Comparison of ENCODE assay signal across 20 cellular contexts in genomic region chrX:74262472-74263209, GRCh38. TPM values are rescaled to one million over a fixed set of nuclear protein-coding genes. Genes with fewer than 3 reads are reported as not detected.
DNase-seq lines count a peak whose midpoint lies in the region; ATAC-seq and TF ChIP-seq lines count a peak whose summit lies in the region.
"Had no signal": no experiment of that assay in that cellular context is flagged by ENCODE, and none has a peak within 500 bp of the region (broad histone marks: within the 10 kb centered on the region; RNA-seq: fewer than 3 reads in every experiment).

No MANE protein-coding gene starts in this region.

- peaks cover 41% of the 10 kb centered on the region for H3K36me3 Mint-ChIP-seq in progenitor cell of endocrine pancreas (ENCODE audit: insufficient read depth)

- intact Hi-C loops in Panc1 (cut with micrococcal nuclease; ENCODE audit: unreplicated experiment) (no loop called here), right cardiac atrium (cut with DNase I) (no loop called here)

- H3K4me1 Mint-ChIP-seq in progenitor cell of endocrine pancreas (ENCODE audit: low read depth), result peaks cover 3% of the 10 kb centered on the region

- POLR2A ChIA-PET in HEK293 (lab: Yijun Ruan, JAX) (no interaction called here), Panc1 (lab: Charles Lee) (no interaction called here)

- H3K9me3 Mint-ChIP-seq in progenitor cell of endocrine pancreas (ENCODE audit: low read depth), result peaks cover 7% of the 10 kb centered on the region

- in situ Hi-C loops in Panc1 (cut with HindIII; ENCODE audit: low pct_unique_long_range_greater_than_20kb, low sequenced_read_pairs), result no loop called here

- H3K27me3 Mint-ChIP-seq in progenitor cell of endocrine pancreas, result no peaks in the 10 kb centered on the region

- H3K27me3 ChIP-seq in Panc1 (ENCODE audit: control insufficient read depth, insufficient read depth, low read length) (no peaks in the 10 kb centered on the region), iPS-18a (ENCODE audit: control insufficient read depth, insufficient read depth, low read length) (no peaks in the 10 kb centered on the region), right cardiac atrium (ENCODE audit: control insufficient read depth, insufficient read depth) (no peaks in the 10 kb centered on the region)

- H3K4me3 ChIP-seq in HEK293 (ENCODE audit: low read depth, low read length) (no peak overlapping the region), Panc1 (ENCODE audit: low read depth in 2 of 2, low read length in 2 of 2) (no peak overlapping the region), iPS-18a (ENCODE audit: low read length) (no peak overlapping the region), right cardiac atrium (ENCODE audit: low read length) (no peak overlapping the region)
- H3K4me3 ChIP-seq: GM23248 had no signal

- no peaks in the 10 kb centered on the region for H3K4me1 ChIP-seq in HEK293 (ENCODE audit: control insufficient read depth, insufficient read depth, low read length)
- peaks cover 11% of the 10 kb centered on the region for H3K4me1 ChIP-seq in Panc1 (ENCODE audit: control insufficient read depth, insufficient read depth, low read length)
- H3K4me1 ChIP-seq in iPS-18a (ENCODE audit: control insufficient read depth, low read depth, low read length), result peaks cover 37% of the 10 kb centered on the region
- no peaks in the 10 kb centered on the region for H3K4me1 ChIP-seq in right cardiac atrium (ENCODE audit: control insufficient read depth, insufficient read depth, low read length)

- no peak overlapping the region for H3K4me3 Mint-ChIP-seq in progenitor cell of endocrine pancreas (ENCODE audit: low read depth)

- H3K9me3 ChIP-seq in HEK293 (ENCODE audit: control insufficient read depth, insufficient read depth, low read depth, low read length) (no peaks in the 10 kb centered on the region), Panc1 (ENCODE audit: control insufficient read depth, insufficient read depth, low read depth, low read length) (no peaks in the 10 kb centered on the region), iPS-18a (ENCODE audit: control insufficient read depth, low read depth, low read length) (peaks cover 10% of the 10 kb centered on the region), right cardiac atrium (ENCODE audit: control insufficient read depth, low read length) (no peaks in the 10 kb centered on the region)
- H3K9me3 ChIP-seq: SK-N-SH had no signal

- BruUV-seq in Panc1 (replicated peaks; lab: Mats Ljungman, UMichigan), result no TSS peak

- H3K36me3 ChIP-seq in HEK293 (ENCODE audit: control insufficient read depth in 2 of 2, insufficient read depth in 1 of 2, low read length in 2 of 2) (peaks cover 14 to 33% of the 10 kb centered on the region in 2 experiments), Panc1 (ENCODE audit: control insufficient read depth, insufficient read depth, low read length) (peaks cover 14% of the 10 kb centered on the region; the same call in 1 of the 2 replicates), iPS-18a (ENCODE audit: control insufficient read depth, low read depth, low read length) (peaks cover 14% of the 10 kb centered on the region)

- no peak overlapping the region for H3K9ac ChIP-seq in iPS-18a (ENCODE audit: low read length)
- H3K9ac ChIP-seq: GM23248, SK-N-SH had no signal

- H3K27ac ChIP-seq in HEK293 (ENCODE audit: extremely low read depth, low read depth, low read length), result no peak overlapping the region
- 0 out of 2 replicates have a peak overlapping the region, but pooled peaks have one; percentile 23 for H3K27ac ChIP-seq in Panc1 (ENCODE audit: low read length)
- H3K27ac ChIP-seq in iPS-18a (ENCODE audit: low read length), result peak overlapping the region; percentile 52
- no peak overlapping the region for H3K27ac ChIP-seq in right cardiac atrium (ENCODE audit: low read length)
- H3K27ac ChIP-seq: GM23248, HL-60 had no signal

- no peak for DNase-seq in Panc1 (ENCODE audit: low read depth, low spot score)
- DNase-seq in progenitor cell of endocrine pancreas (ENCODE audit: low spot score, unreplicated experiment), result no peak
- no peak for DNase-seq in right cardiac atrium
- no peak for DNase-seq in GOT3 (lab: John Stamatoyannopoulos, UW)
- DNase-seq: ACHN; C1 segment of cervical spinal cord; GM23248; NCI-H1105; NCI-H2081 treated with DMSO at 0.1 percent for 48 hours; NCI-H446 treated with DMSO at 0.1 percent for 48 hours; NK-92 treated with Interleukin-12 subunit alpha and Interleukin-12 subunit beta, amount 100 ng/mL, for 24 hours; SHP77; SK-N-SH had no signal

- ATAC-seq in Panc1, result no peak
- no peak for ATAC-seq in right cardiac atrium
- no peak for ATAC-seq in HG03196 (IDR thresholded peaks at IDR 0.05; ENCODE audit: unreplicated experiment)

- CTCF ChIA-PET in HEK293 (lab: Yijun Ruan, JAX) (interaction anchor here (0.6 kb wide), 1 partner anchor 64 kb away, joined by 3 read pairs; no protein-coding TSS in a partner anchor), Panc1 (lab: Charles Lee) (no interaction called here)

- 100% methylated on average over 1 of the region's 1 CpG for WGBS in right cardiac atrium

- peak overlapping the region; percentile 19 for H3K27ac Mint-ChIP-seq in progenitor cell of endocrine pancreas

- TF ChIP-seq CTCF in HEK293 (tag by site-specific recombination; IDR thresholded peaks at IDR 0.05) (no peak), Panc1 (IDR thresholded peaks at IDR 0.05) (no peak), progenitor cell of endocrine pancreas (IDR thresholded peaks at IDR 0.05; ENCODE audit: unreplicated experiment) (no peak)

TF ChIP-seq in HEK293, 187 proteins besides CTCF, POLR2A, EP300 and RAD21:
- TF ChIP-seq GLIS1 (tag by site-specific recombination; IDR thresholded peaks at IDR 0.05) (peak; percentile 35; the same call in 1 of the 2 replicates), ZNF311 (tag by site-specific recombination; IDR thresholded peaks at IDR 0.05; ENCODE audit: borderline replicate concordance) (no peak)

RNA-seq across cellular contexts. Expression of gene ZCCHC13, which starts 41.3 kb away (rescaled TPM):
- total RNA-seq in Panc1 (2021; ENCODE audit: unreplicated experiment), result not detected
- polyA plus RNA-seq in Panc1 (2012; ENCODE audit: insufficient read length), result not detected
- not detected in 2 replicates for total RNA-seq in progenitor cell of endocrine pancreas
- not detected for total RNA-seq in right cardiac atrium
- polyA plus RNA-seq in right cardiac atrium, result not detected
- total RNA-seq: GM23248, HT1080, OCI-LY7, RPMI7951 had no signal
- polyA plus RNA-seq: GM23248, SK-N-SH had no signal

Comparison
In these comparisons a context has a peak if more than half of its experiments do, and no peak if none do; other contexts are left out.
1. H3K27ac ChIP-seq: peak in Panc1 (single experiment) and iPS-18a (single experiment); none in HEK293 (single experiment) and right cardiac atrium (single experiment).